In genomic region chr13:38473305-38473704, GRCh38 we compare ENCODE assay signal across 27 cellular contexts.
"Had no signal": no experiment of that assay in that cellular context is flagged by ENCODE, and none has a peak within 500 bp of the region (broad histone marks: within the 10 kb centered on the region; RNA-seq: fewer than 3 reads in every experiment).

No MANE protein-coding gene starts in this region.

- H3K27ac Mint-ChIP-seq: naive thymus-derived CD4-positive, alpha-beta T cell; natural killer cell treated with Interleukin-12 subunit alpha and Interleukin-12 subunit beta and Interleukin-15 and Interleukin-18, amount 100 ng/mL, for 72 hours; progenitor cell of endocrine pancreas; stimulated activated effector memory CD8-positive, alpha-beta T cell treated with anti-CD3 and anti-CD28 coated beads, Interleukin-12 subunit alpha, Interleukin-12 subunit beta, amount 100 ng/mL, for 72 hours; stimulated activated naive CD8-positive, alpha-beta T cell treated with anti-CD3 and anti-CD28 coated beads, Interleukin-15, Interleukin-2, amounts not matched to agents 100 ng/mL and 50 ng/mL, for 24 hours had no signal

- H3K36me3 Mint-ChIP-seq: naive thymus-derived CD4-positive, alpha-beta T cell; natural killer cell treated with Interleukin-12 subunit alpha and Interleukin-12 subunit beta and Interleukin-15 and Interleukin-18, amount 100 ng/mL, for 72 hours; stimulated activated effector memory CD8-positive, alpha-beta T cell treated with anti-CD3 and anti-CD28 coated beads, Interleukin-12 subunit alpha, Interleukin-12 subunit beta, amount 100 ng/mL, for 72 hours had no signal

- H3K27ac ChIP-seq: left lung, lower lobe of right lung, ovary, sigmoid colon, spleen, testis, thyroid gland, transverse colon, upper lobe of left lung, vagina had no signal

- ATAC-seq: left colon; left lung; lower lobe of right lung; mucosa of descending colon; naive thymus-derived CD4-positive, alpha-beta T cell; natural killer cell treated with Interleukin-12 subunit alpha and Interleukin-12 subunit beta and Interleukin-15 and Interleukin-18, amount 100 ng/mL, for 72 hours; right cardiac atrium; stimulated activated effector memory CD8-positive, alpha-beta T cell treated with anti-CD3 and anti-CD28 coated beads, Interleukin-12 subunit alpha, Interleukin-12 subunit beta, amount 100 ng/mL, for 72 hours had no signal

- H3K36me3 ChIP-seq: left lung, lower lobe of right lung, ovary, sigmoid colon, spleen, thyroid gland, transverse colon, upper lobe of left lung, vagina had no signal

- DNase-seq: hippocampal formation; kidney; left colon; left lung; lower lobe of right lung; mammary epithelial cell; mesendoderm; midbrain; mucosa of descending colon; naive thymus-derived CD4-positive, alpha-beta T cell; ovary; retina; sigmoid colon; small intestine; spleen; stimulated activated CD4-positive, alpha-beta T cell treated with anti-CD3 and anti-CD28 coated beads, Interleukin-4, amount 100 ng/mL, for 24 hours; stimulated activated naive CD4-positive, alpha-beta T cell; testis; thyroid gland; transverse colon had no signal

- H3K9me3 Mint-ChIP-seq: naive thymus-derived CD4-positive, alpha-beta T cell; stimulated activated effector memory CD8-positive, alpha-beta T cell treated with anti-CD3 and anti-CD28 coated beads, Interleukin-12 subunit alpha, Interleukin-12 subunit beta, amount 100 ng/mL, for 72 hours; stimulated activated naive CD8-positive, alpha-beta T cell treated with anti-CD3 and anti-CD28 coated beads, Interleukin-15, Interleukin-2, amounts not matched to agents 100 ng/mL and 50 ng/mL, for 24 hours had no signal

- H3K27me3 ChIP-seq: left lung, ovary, sigmoid colon, spleen, testis, thyroid gland, transverse colon, upper lobe of left lung, vagina had no signal

- H3K4me3 ChIP-seq: left lung, lower lobe of right lung, mucosa of descending colon, ovary, sigmoid colon, spleen, thyroid gland, transverse colon, upper lobe of left lung, vagina had no signal

- H3K27me3 Mint-ChIP-seq: natural killer cell treated with Interleukin-12 subunit alpha and Interleukin-12 subunit beta and Interleukin-15 and Interleukin-18, amount 100 ng/mL, for 72 hours; progenitor cell of endocrine pancreas; stimulated activated naive CD8-positive, alpha-beta T cell treated with anti-CD3 and anti-CD28 coated beads, Interleukin-15, Interleukin-2, amounts not matched to agents 100 ng/mL and 50 ng/mL, for 24 hours had no signal

- H3K4me1 ChIP-seq: left lung, lower lobe of right lung, sigmoid colon, spleen, testis, thyroid gland, transverse colon, upper lobe of left lung, vagina had no signal

- H3K4me1 Mint-ChIP-seq: naive thymus-derived CD4-positive, alpha-beta T cell; stimulated activated effector memory CD8-positive, alpha-beta T cell treated with anti-CD3 and anti-CD28 coated beads, Interleukin-12 subunit alpha, Interleukin-12 subunit beta, amount 100 ng/mL, for 72 hours had no signal

- H3K4me3 Mint-ChIP-seq: naive thymus-derived CD4-positive, alpha-beta T cell; natural killer cell treated with Interleukin-12 subunit alpha and Interleukin-12 subunit beta and Interleukin-15 and Interleukin-18, amount 100 ng/mL, for 72 hours; stimulated activated effector memory CD8-positive, alpha-beta T cell treated with anti-CD3 and anti-CD28 coated beads, Interleukin-12 subunit alpha, Interleukin-12 subunit beta, amount 100 ng/mL, for 72 hours; stimulated activated naive CD8-positive, alpha-beta T cell treated with anti-CD3 and anti-CD28 coated beads, Interleukin-15, Interleukin-2, amounts not matched to agents 100 ng/mL and 50 ng/mL, for 24 hours had no signal
